13 cellular contexts compared by ENCODE assay signal in genomic region chr1:215636258-215636965, GRCh38.
DNase-seq lines count a peak whose midpoint lies in the region; ATAC-seq and TF ChIP-seq lines count a peak whose summit lies in the region.
"Had no signal": no experiment of that assay in that cellular context is flagged by ENCODE, and none has a peak within 500 bp of the region (broad histone marks: within the 10 kb centered on the region; RNA-seq: fewer than 3 reads in every experiment).

No MANE protein-coding gene starts in this region.

- 28 to 45% (median 28%) methylated on average over 9 of the region's 9 CpGs for WGBS in psoas muscle, 3 donors

- H3K36me3 ChIP-seq in Caco-2 (ENCODE audit: control insufficient read depth, insufficient read depth, low read length) (no peaks in the 10 kb centered on the region), psoas muscle (ENCODE audit: insufficient read depth in 1 of 2, low read depth in 1 of 2) (no peaks in the 10 kb centered on the region)

- DNase-seq in Caco-2 (no peak), SW480 (ENCODE audit: low spot score) (peak; percentile 79), fibroblast of villous mesenchyme (ENCODE audit: low read depth) (peak; percentile 45), psoas muscle (peak; percentile 46 to 68), GM10248 (ENCODE audit: extremely low spot score) (no peak)
- no peak for DNase-seq in stimulated activated CD4-positive, alpha-beta T cell treated with anti-CD3 and anti-CD28 coated beads, Interleukin-2, amount 100 ng/mL, for 48 hours
- no peak for DNase-seq in activated CD8-positive, alpha-beta memory T cell treated with anti-CD3 and anti-CD28 coated beads, Interleukin-2, amount 10 ng/mL, durations not matched to agents 7 days and 5 days
- DNase-seq in effector memory CD8-positive, alpha-beta T cell: no peak
- DNase-seq: activated CD4-positive, alpha-beta T cell treated with anti-CD3 and anti-CD28 coated beads for 4 hours; DND-41; naive B cell; NCI-H524 treated with DMSO at 0.1 percent for 48 hours had no signal

- POLR2A ChIA-PET in Caco-2 (lab: Charles Lee) (no interaction called here), GM10248 (lab: Yijun Ruan, JAX) (no interaction called here)

- no peaks in the 10 kb centered on the region for H3K36me3 Mint-ChIP-seq in Caco-2 (ENCODE audit: insufficient read depth, unreplicated experiment)
- no peaks in the 10 kb centered on the region for H3K36me3 Mint-ChIP-seq in activated CD8-positive, alpha-beta memory T cell treated with anti-CD3 and anti-CD28 coated beads, Interleukin-2, amount 10 ng/mL, durations not matched to agents 7 days and 5 days
- H3K36me3 Mint-ChIP-seq in effector memory CD8-positive, alpha-beta T cell (ENCODE audit: insufficient read depth): no peaks in the 10 kb centered on the region
- H3K36me3 Mint-ChIP-seq: naive B cell had no signal

- H3K27me3 Mint-ChIP-seq in Caco-2 (ENCODE audit: insufficient read depth, unreplicated experiment): no peaks in the 10 kb centered on the region
- no peaks in the 10 kb centered on the region for H3K27me3 Mint-ChIP-seq in activated CD8-positive, alpha-beta memory T cell treated with anti-CD3 and anti-CD28 coated beads, Interleukin-2, amount 10 ng/mL, durations not matched to agents 7 days and 5 days
- H3K27me3 Mint-ChIP-seq in effector memory CD8-positive, alpha-beta T cell: no peaks in the 10 kb centered on the region

- intact Hi-C loops in Caco-2 (cut with micrococcal nuclease; ENCODE audit: unreplicated experiment) (no loop called here), psoas muscle (cut with DNase I) (no loop called here)

- CTCF ChIA-PET in Caco-2 (lab: Charles Lee) (no interaction called here), GM10248 (lab: Yijun Ruan, JAX) (interaction anchor here (1.3 kb wide), 1 partner anchor 9 kb away, joined by 4 read pairs; no protein-coding TSS in a partner anchor)
- CTCF ChIA-PET in activated CD8-positive, alpha-beta memory T cell treated with anti-CD3 and anti-CD28 coated beads, Interleukin-2, amount 10 ng/mL, durations not matched to agents 7 days and 5 days (lab: Charles Lee): no interaction called here

- TF ChIP-seq CTCF in Caco-2 (IDR thresholded peaks at IDR 0.05; ENCODE audit: insufficient read depth in 1 of 2, low read depth in 1 of 2, low read length in 1 of 2, severe bottlenecking in 1 of 2, unreplicated experiment in 1 of 2) (no peak), fibroblast of villous mesenchyme (IDR thresholded peaks at IDR 0.05; ENCODE audit: insufficient read depth, low read depth, low read length) (no peak), psoas muscle (IDR thresholded peaks at IDR 0.05) (no peak), GM10248 (IDR thresholded peaks at IDR 0.05; ENCODE audit: control extremely low read depth, extremely low read depth, low read depth, missing control alignments) (no peak)

- H3K27me3 ChIP-seq in Caco-2 (replicated peaks; ENCODE audit: control insufficient read depth, insufficient read depth, low read length) (no peaks in the 10 kb centered on the region), psoas muscle (ENCODE audit: insufficient read depth in 3 of 3, low read length in 2 of 3) (no peaks in the 10 kb centered on the region)

- no TSS peak for BruUV-seq in Caco-2 (replicated peaks; lab: Mats Ljungman, UMichigan)

- peak; percentile 40 to 81 (median 58) for ATAC-seq in psoas muscle
- no peak for ATAC-seq in activated CD8-positive, alpha-beta memory T cell treated with anti-CD3 and anti-CD28 coated beads, Interleukin-2, amount 10 ng/mL, durations not matched to agents 7 days and 5 days
- ATAC-seq in effector memory CD8-positive, alpha-beta T cell (replicated peaks): no peak

- H3K4me3 Mint-ChIP-seq in Caco-2 (ENCODE audit: unreplicated experiment): no peak overlapping the region
- no peak overlapping the region for H3K4me3 Mint-ChIP-seq in activated CD8-positive, alpha-beta memory T cell treated with anti-CD3 and anti-CD28 coated beads, Interleukin-2, amount 10 ng/mL, durations not matched to agents 7 days and 5 days
- H3K4me3 Mint-ChIP-seq in effector memory CD8-positive, alpha-beta T cell: no peak overlapping the region
- H3K4me3 Mint-ChIP-seq: naive B cell had no signal

- H3K9me3 ChIP-seq in Caco-2 (no peaks in the 10 kb centered on the region), psoas muscle (no peaks in the 10 kb centered on the region)

- H3K27ac Mint-ChIP-seq in Caco-2 (ENCODE audit: unreplicated experiment): peak overlapping the region; percentile 59
- H3K27ac Mint-ChIP-seq in activated CD8-positive, alpha-beta memory T cell treated with anti-CD3 and anti-CD28 coated beads, Interleukin-2, amount 10 ng/mL, durations not matched to agents 7 days and 5 days: no peak overlapping the region
- H3K27ac Mint-ChIP-seq in effector memory CD8-positive, alpha-beta T cell: no peak overlapping the region
- H3K27ac Mint-ChIP-seq: naive B cell had no signal

- H3K27ac ChIP-seq in psoas muscle: peak overlapping the region; percentile 6
- H3K27ac ChIP-seq: HL-60 had no signal

- no peak overlapping the region for H3K4me3 ChIP-seq in Caco-2 (ENCODE audit: low read depth, low read length)
- H3K4me3 ChIP-seq in fibroblast of villous mesenchyme (ENCODE audit: low read depth, low read length): no peak overlapping the region
- H3K4me3 ChIP-seq in psoas muscle: no peak overlapping the region

- peaks cover 9% of the 10 kb centered on the region for H3K9me3 Mint-ChIP-seq in Caco-2 (ENCODE audit: unreplicated experiment)
- no peaks in the 10 kb centered on the region for H3K9me3 Mint-ChIP-seq in activated CD8-positive, alpha-beta memory T cell treated with anti-CD3 and anti-CD28 coated beads, Interleukin-2, amount 10 ng/mL, durations not matched to agents 7 days and 5 days (ENCODE audit: low read depth)
- H3K9me3 Mint-ChIP-seq in effector memory CD8-positive, alpha-beta T cell: peaks cover 0 to 3% of the 10 kb centered on the region in 2 donors
- H3K9me3 Mint-ChIP-seq: naive B cell had no signal

- peaks cover 23% of the 10 kb centered on the region for H3K4me1 ChIP-seq in Caco-2
- H3K4me1 ChIP-seq in psoas muscle: no peaks in the 10 kb centered on the region

- H3K4me1 Mint-ChIP-seq in Caco-2 (ENCODE audit: low read depth, unreplicated experiment): peaks cover 10% of the 10 kb centered on the region
- no peaks in the 10 kb centered on the region for H3K4me1 Mint-ChIP-seq in activated CD8-positive, alpha-beta memory T cell treated with anti-CD3 and anti-CD28 coated beads, Interleukin-2, amount 10 ng/mL, durations not matched to agents 7 days and 5 days
- H3K4me1 Mint-ChIP-seq in effector memory CD8-positive, alpha-beta T cell (ENCODE audit: low read depth in 2 of 2): no peaks in the 10 kb centered on the region
- H3K4me1 Mint-ChIP-seq: naive B cell had no signal

Comparison
In these comparisons a context has a peak if more than half of its experiments do, and no peak if none do; other contexts are left out.
1. DNase-seq: peak in SW480 (single experiment), fibroblast of villous mesenchyme (single experiment) and psoas muscle (2 of 2); none in Caco-2 (0 of 2), stimulated activated CD4-positive, alpha-beta T cell treated with anti-CD3 and anti-CD28 coated beads, Interleukin-2, amount 100 ng/mL, for 48 hours (0 of 2), GM10248 (single experiment), activated CD8-positive, alpha-beta memory T cell treated with anti-CD3 and anti-CD28 coated beads, Interleukin-2, amount 10 ng/mL, durations not matched to agents 7 days and 5 days (single experiment) and effector memory CD8-positive, alpha-beta T cell (0 of 3).
2. ATAC-seq: peak in psoas muscle (4 of 4); none in activated CD8-positive, alpha-beta memory T cell treated with anti-CD3 and anti-CD28 coated beads, Interleukin-2, amount 10 ng/mL, durations not matched to agents 7 days and 5 days (single experiment) and effector memory CD8-positive, alpha-beta T cell (single experiment).